ENCODE assay signal across 19 cellular contexts in genomic region chr4:158282252-158282651, GRCh38.
DNase-seq lines count a peak whose midpoint lies in the region; ATAC-seq, FAIRE-seq and TF ChIP-seq lines count a peak whose summit lies in the region.
"Had no signal": no experiment of that assay in that cellular context is flagged by ENCODE, and none has a peak within 500 bp of the region (broad histone marks: within the 10 kb centered on the region; RNA-seq: fewer than 3 reads in every experiment).

No MANE protein-coding gene starts in this region.

- FAIRE-seq in HepG2 (lab: Jason Lieb, UNC), result no peak
- no peak for FAIRE-seq in H54 (lab: Jason Lieb, UNC)
- FAIRE-seq: TTC549 had no signal

- H3K27ac ChIP-seq in HepG2 (ENCODE audit: extremely low read length, insufficient read depth, low read length) (no peak overlapping the region), right lobe of liver (no peak overlapping the region), PC-9 (0 out of 2 replicates have a peak overlapping the region, but pooled peaks have one; percentile 3), fibroblast of lung (ENCODE audit: insufficient read depth, low read length) (no peak overlapping the region)
- H3K27ac ChIP-seq: esophagus squamous epithelium, left ventricle myocardium inferior, tibial artery had no signal

- POLR2A ChIA-PET in HepG2 (lab: Yijun Ruan, JAX) (no interaction called here), PC-9 (lab: Charles Lee; ENCODE audit: unreplicated experiment) (no interaction called here)

- TF ChIP-seq CTCF in HepG2 (CRISPR knock-in tag; IDR thresholded peaks at IDR 0.05) (no peak), right lobe of liver (IDR thresholded peaks at IDR 0.05) (no peak), PC-9 (conservative IDR thresholded peaks at IDR 0.05) (no peak), fibroblast of lung (conservative IDR thresholded peaks at IDR 0.05 in 1 of 2, IDR thresholded peaks at IDR 0.05 in 1 of 2; ENCODE audit: low read depth in 1 of 2, low read length in 2 of 2) (no peak)

- no peak overlapping the region for H3K4me2 ChIP-seq in HepG2 (ENCODE audit: low read depth, low read length)
- H3K4me2 ChIP-seq in PC-9, result no peak overlapping the region
- no peak overlapping the region for H3K4me2 ChIP-seq in fibroblast of lung (ENCODE audit: extremely low read depth, insufficient read depth, low read length)

- BruUV-seq in HepG2 (replicated peaks; lab: Mats Ljungman, UMichigan), result no TSS peak
- no TSS peak for BruUV-seq in PC-9 (replicated peaks; lab: Mats Ljungman, UMichigan)

- TF ChIP-seq EP300 in HepG2 (IDR thresholded peaks at IDR 0.05; ENCODE audit: low read depth in 2 of 2, low read length in 2 of 2) (no peak), HepG2 (CRISPR knock-in tag; IDR thresholded peaks at IDR 0.05; ENCODE audit: borderline replicate concordance) (no peak)

- WGBS in HepG2 (ENCODE audit: low lambda C conversion rate), result 49% methylated on average over 3 of the region's 3 CpGs
- WGBS in right lobe of liver (ENCODE audit: insufficient coverage, low coverage, low lambda C conversion rate, missing lambda C conversion rate), result 63% methylated on average over 3 of the region's 3 CpGs

- CTCF ChIA-PET in HepG2 (lab: Yijun Ruan, JAX; ENCODE audit: low intra/inter-chr PET ratio, low total read pairs) (no interaction called here), PC-9 (lab: Charles Lee) (no interaction called here)

- H3K9me2 ChIP-seq in PC-9 (ENCODE audit: insufficient read depth), result no peaks in the 10 kb centered on the region

- H3K36me3 ChIP-seq in HepG2 (replicated peaks in 1 of 2; ENCODE audit: control insufficient read depth in 1 of 2, insufficient read depth in 2 of 2, low read length in 2 of 2), result no peaks in the 10 kb centered on the region
- no peaks in the 10 kb centered on the region for H3K36me3 ChIP-seq in right lobe of liver
- no peaks in the 10 kb centered on the region for H3K36me3 ChIP-seq in PC-9 (ENCODE audit: low read depth)
- no peaks in the 10 kb centered on the region for H3K36me3 ChIP-seq in fibroblast of lung (ENCODE audit: control insufficient read depth, insufficient read depth, low read length)
- H3K36me3 ChIP-seq: esophagus squamous epithelium, left ventricle myocardium inferior, tibial artery had no signal

- H3K27me3 ChIP-seq in HepG2 (ENCODE audit: control insufficient read depth in 1 of 2, insufficient read depth in 2 of 2, low read length in 2 of 2) (no peaks in the 10 kb centered on the region; a peak in 1 of 5 replicates), right lobe of liver (no peaks in the 10 kb centered on the region), PC-9 (ENCODE audit: insufficient read depth, low read depth) (no peaks in the 10 kb centered on the region), fibroblast of lung (ENCODE audit: control insufficient read depth, insufficient read depth, low read length) (no peaks in the 10 kb centered on the region)
- H3K27me3 ChIP-seq: esophagus squamous epithelium, tibial artery had no signal

- no peak overlapping the region for H3K4me3 ChIP-seq in HepG2 (replicated peaks in 1 of 3; ENCODE audit: insufficient read depth in 1 of 3, low read depth in 2 of 3, low read length in 3 of 3)
- no peak overlapping the region for H3K4me3 ChIP-seq in right lobe of liver
- H3K4me3 ChIP-seq in PC-9, result no peak overlapping the region
- no peak overlapping the region for H3K4me3 ChIP-seq in fibroblast of lung (replicated peaks in 1 of 4; ENCODE audit: control extremely low read depth in 1 of 4, insufficient read depth in 1 of 4, low read depth in 3 of 4, low read length in 4 of 4)
- H3K4me3 ChIP-seq: esophagus squamous epithelium, left ventricle myocardium inferior, tibial artery had no signal

- H3K4me1 ChIP-seq in HepG2 (ENCODE audit: insufficient read depth, low read length), result no peaks in the 10 kb centered on the region
- no peaks in the 10 kb centered on the region for H3K4me1 ChIP-seq in right lobe of liver
- H3K4me1 ChIP-seq in PC-9 (replicated peaks; ENCODE audit: insufficient read depth), result peaks cover 4% of the 10 kb centered on the region; the same call in 1 of the 2 replicates
- no peaks in the 10 kb centered on the region for H3K4me1 ChIP-seq in fibroblast of lung (ENCODE audit: control insufficient read depth, extremely low read depth, insufficient read depth, low read length)
- H3K4me1 ChIP-seq: esophagus squamous epithelium, left ventricle myocardium inferior, tibial artery had no signal

- DNase-seq in HepG2 (ENCODE audit: low spot score) (no peak), right lobe of liver (no peak), PC-9 (no peak), fibroblast of lung (ENCODE audit: low read depth in 2 of 2) (peak in 1 of 2 donors; percentile 47), hippocampal formation (lab: John Stamatoyannopoulos, UW) (no peak), AML-193 (lab: John Stamatoyannopoulos, UW) (no peak), H54 (ENCODE audit: insufficient read length, low spot score) (no peak)
- no peak for DNase-seq in activated naive CD4-positive, alpha-beta T cell treated with anti-CD3 and anti-CD28 coated beads, Interleukin-2, amount 50 U/mL, for 16 hours
- DNase-seq: ACHN; activated effector memory CD4-positive, alpha-beta T cell treated with anti-CD3 and anti-CD28 coated beads, Interleukin-2, amount 50 U/mL, for 16 hours; aorta; dermis blood vessel endothelial cell; esophagus squamous epithelium; left ventricle myocardium inferior; naive thymus-derived CD4-positive, alpha-beta T cell; stimulated activated CD4-positive, alpha-beta T cell treated with anti-CD3 and anti-CD28 coated beads, Interleukin-2, amount 100 ng/mL, for 24 hours; stimulated activated CD8-positive, alpha-beta memory T cell treated with anti-CD3 and anti-CD28 coated beads, Interleukin-4, amount 100 ng/mL, for 48 hours; tibial artery had no signal

- intact Hi-C loops in HepG2 (cut with micrococcal nuclease; ENCODE audit: unreplicated experiment) (no loop called here), right lobe of liver (cut with DNase I) (no loop called here), PC-9 (cut with micrococcal nuclease; ENCODE audit: unreplicated experiment) (no loop called here)

- H3K79me2 ChIP-seq in HepG2 (ENCODE audit: insufficient read depth, low read length), result no peaks in the 10 kb centered on the region
- H3K79me2 ChIP-seq in PC-9 (ENCODE audit: low read depth), result no peaks in the 10 kb centered on the region
- no peaks in the 10 kb centered on the region for H3K79me2 ChIP-seq in fibroblast of lung (ENCODE audit: control insufficient read depth, insufficient read depth, low read length)

- in situ Hi-C loops in HepG2 (cut with HindIII; ENCODE audit: extremely low pct_ligation_motif_present, low pct_unique_long_range_greater_than_20kb), result no loop called here

- no peaks in the 10 kb centered on the region for H4K20me1 ChIP-seq in HepG2 (ENCODE audit: insufficient read depth, low read length)
- no peaks in the 10 kb centered on the region for H4K20me1 ChIP-seq in PC-9 (ENCODE audit: insufficient read depth)
- H4K20me1 ChIP-seq in fibroblast of lung (ENCODE audit: control insufficient read depth, extremely low read depth, insufficient read depth, low read length), result no peaks in the 10 kb centered on the region

- H3F3A ChIP-seq in PC-9 (ENCODE audit: insufficient read depth, low read depth), result no peaks in the 10 kb centered on the region

- no peak for TF ChIP-seq RAD21 in HepG2 (CRISPR knock-in tag; IDR thresholded peaks at IDR 0.05)

- no peak for ATAC-seq in HepG2
- ATAC-seq in right lobe of liver, result no peak
- ATAC-seq: naive thymus-derived CD4-positive, alpha-beta T cell had no signal

- TF ChIP-seq POLR2A in HepG2 (IDR thresholded peaks at IDR 0.05; ENCODE audit: insufficient read depth in 1 of 2, low read depth in 2 of 2, low read length in 2 of 2) (no peak), right lobe of liver (IDR thresholded peaks at IDR 0.05) (no peak), H54 (IDR thresholded peaks at IDR 0.05; ENCODE audit: low read depth, low read length) (no peak)

- H2AFZ ChIP-seq in HepG2 (ENCODE audit: low read length) (no peak overlapping the region), PC-9 (peak overlapping the region; percentile 75), fibroblast of lung (ENCODE audit: low read length) (peak overlapping the region; percentile 60)

- H3K9ac ChIP-seq in HepG2 (ENCODE audit: insufficient read depth, low read depth, low read length), result no peak overlapping the region
- H3K9ac ChIP-seq in fibroblast of lung (ENCODE audit: insufficient read depth, low read length), result no peak overlapping the region

- H3K9me3 ChIP-seq in HepG2 (ENCODE audit: low read length) (no peaks in the 10 kb centered on the region), right lobe of liver (no peaks in the 10 kb centered on the region), PC-9 (ENCODE audit: insufficient read depth, low read depth) (no peaks in the 10 kb centered on the region), fibroblast of lung (ENCODE audit: control insufficient read depth, insufficient read depth, low read depth, low read length) (no peaks in the 10 kb centered on the region)
- H3K9me3 ChIP-seq: esophagus squamous epithelium, left ventricle myocardium inferior, tibial artery had no signal

TF ChIP-seq in HepG2, 621 proteins besides CTCF, POLR2A, EP300 and RAD21 (continues in another document):
- TF ChIP-seq CEBPG (CRISPR knock-in tag; IDR thresholded peaks at IDR 0.05) (peak; percentile 81), SKI (IDR thresholded peaks at IDR 0.05; ENCODE audit: partially characterized antibody) (no peak), CEBPB (IDR thresholded peaks at IDR 0.05; ENCODE audit: borderline replicate concordance, low read depth, low read length) (peak; percentile 24; the same call in 1 of the 2 replicates), ZNF792 (CRISPR knock-in tag; IDR thresholded peaks at IDR 0.05) (no peak), ATF4 (CRISPR knock-in tag; IDR thresholded peaks at IDR 0.05) (peak; percentile 12 to 95; a peak in 2 of 4 replicates)
